In genomic region chr15:95684693-95685115, GRCh38 we compare ENCODE assay signal across 12 cellular contexts.
DNase-seq lines count a peak whose midpoint lies in the region; FAIRE-seq and TF ChIP-seq lines count a peak whose summit lies in the region.
"Had no signal": no experiment of that assay in that cellular context is flagged by ENCODE, and none has a peak within 500 bp of the region (broad histone marks: within the 10 kb centered on the region; RNA-seq: fewer than 3 reads in every experiment).

No MANE protein-coding gene starts in this region.

- H3K9me3 ChIP-seq in breast epithelium (no peaks in the 10 kb centered on the region), adipocyte (ENCODE audit: control insufficient read depth, low read length) (no peaks in the 10 kb centered on the region), suprapubic skin (no peaks in the 10 kb centered on the region)

- no peaks in the 10 kb centered on the region for H3K27me3 ChIP-seq in breast epithelium
- no peaks in the 10 kb centered on the region for H3K27me3 ChIP-seq in adipocyte (replicated peaks; ENCODE audit: control insufficient read depth, insufficient read depth, low read length)
- no peaks in the 10 kb centered on the region for H3K27me3 ChIP-seq in suprapubic skin

- H3K36me3 Mint-ChIP-seq in MCF 10A (ENCODE audit: insufficient read depth, unreplicated experiment) = no peaks in the 10 kb centered on the region

- intact Hi-C loops in MCF 10A (cut with micrococcal nuclease) = no loop called here
- intact Hi-C loops in breast epithelium (cut with DNase I; ENCODE audit: low total_unique reads) = no loop called here

- H3K9ac ChIP-seq in adipocyte (ENCODE audit: low read length) = no peak overlapping the region

- no peaks in the 10 kb centered on the region for H3K9me3 Mint-ChIP-seq in MCF 10A (ENCODE audit: unreplicated experiment)

- H3K4me3 Mint-ChIP-seq in MCF 10A (ENCODE audit: unreplicated experiment) = no peak overlapping the region

- no peak for FAIRE-seq in urothelium cell line (lab: Jason Lieb, UNC)

- H3K27me3 Mint-ChIP-seq in MCF 10A (ENCODE audit: insufficient read depth, unreplicated experiment) = no peaks in the 10 kb centered on the region

- H3K36me3 ChIP-seq in breast epithelium (no peaks in the 10 kb centered on the region), adipocyte (ENCODE audit: control insufficient read depth, insufficient read depth, low read length, severe bottlenecking) (no peaks in the 10 kb centered on the region), suprapubic skin (no peaks in the 10 kb centered on the region)

- no peak for TF ChIP-seq EP300 in suprapubic skin (IDR thresholded peaks at IDR 0.05)

- H3K27ac Mint-ChIP-seq in MCF 10A (ENCODE audit: low read depth, unreplicated experiment) = peak overlapping the region; percentile 81

- CTCF ChIA-PET in MCF 10A (lab: Yijun Ruan, JAX) = interaction anchor here (0.6 kb wide), 2 partner anchors 111 to 643 kb away, joined by 3 read pairs; no protein-coding TSS in a partner anchor

- H3K4me3 ChIP-seq in breast epithelium (no peak overlapping the region), adipocyte (ENCODE audit: low read length) (no peak overlapping the region), suprapubic skin (no peak overlapping the region)
- H3K4me3 ChIP-seq: lung had no signal

- POLR2A ChIA-PET in MCF 10A (lab: Yijun Ruan, JAX) = no interaction called here

- no peak overlapping the region for H3K27ac ChIP-seq in breast epithelium
- H3K27ac ChIP-seq in suprapubic skin = no peak overlapping the region
- H3K27ac ChIP-seq: 22Rv1 had no signal

- no TSS peak for BruUV-seq in MCF 10A (replicated peaks; lab: Mats Ljungman, UMichigan)

- peak; percentile 76 for DNase-seq in MCF 10A (ENCODE audit: unreplicated experiment)
- no peak for DNase-seq in breast epithelium (ENCODE audit: low spot score in 2 of 2)
- peak; percentile 68 for DNase-seq in adipocyte (ENCODE audit: low read depth)
- DNase-seq in glomerular endothelial cell (ENCODE audit: extremely low read depth, low read depth, low spot score) = peak; percentile 88
- peak; percentile 61 for DNase-seq in urothelium cell line (ENCODE audit: low spot score)
- DNase-seq in G401 (ENCODE audit: low spot score) = no peak
- no peak for DNase-seq in NCI-H748 treated with DMSO at 0.1 percent for 48 hours (lab: John Stamatoyannopoulos, UW)
- no peak for DNase-seq in suprapubic skin (ENCODE audit: low spot score in 2 of 2)
- DNase-seq: NCI-H2171 treated with DMSO at 0.1 percent for 48 hours, SIG-M5 had no signal

- peaks cover 22% of the 10 kb centered on the region for H3K4me1 Mint-ChIP-seq in MCF 10A (ENCODE audit: insufficient read depth, unreplicated experiment)

- WGBS in suprapubic skin = 63% methylated on average over 1 of the region's 1 CpG

- no peak for TF ChIP-seq POLR2A in breast epithelium (IDR thresholded peaks at IDR 0.05)
- TF ChIP-seq POLR2A in suprapubic skin (IDR thresholded peaks at IDR 0.05) = no peak

- TF ChIP-seq CTCF in MCF 10A (IDR thresholded peaks at IDR 0.05; ENCODE audit: unreplicated experiment) = no peak
- TF ChIP-seq CTCF in breast epithelium (IDR thresholded peaks at IDR 0.05) = no peak
- no peak for TF ChIP-seq CTCF in suprapubic skin (IDR thresholded peaks at IDR 0.05)

- H3K4me1 ChIP-seq in breast epithelium (no peaks in the 10 kb centered on the region), adipocyte (ENCODE audit: control insufficient read depth, insufficient read depth, low read length) (peaks cover 15% of the 10 kb centered on the region), suprapubic skin (no peaks in the 10 kb centered on the region)

- in situ Hi-C loops in G401 (cut with HindIII; ENCODE audit: low sequenced_read_pairs) = no loop called here

Comparison
In these comparisons a context has a peak if more than half of its experiments do, and no peak if none do; other contexts are left out.
1. DNase-seq: peak in MCF 10A (single experiment), adipocyte (single experiment), glomerular endothelial cell (single experiment) and urothelium cell line (single experiment); none in breast epithelium (0 of 2), G401 (single experiment), NCI-H748 treated with DMSO at 0.1 percent for 48 hours (single experiment) and suprapubic skin (0 of 2).